Comparison of ENCODE assay signal across 8 cellular contexts in the genomic region with DNA sequence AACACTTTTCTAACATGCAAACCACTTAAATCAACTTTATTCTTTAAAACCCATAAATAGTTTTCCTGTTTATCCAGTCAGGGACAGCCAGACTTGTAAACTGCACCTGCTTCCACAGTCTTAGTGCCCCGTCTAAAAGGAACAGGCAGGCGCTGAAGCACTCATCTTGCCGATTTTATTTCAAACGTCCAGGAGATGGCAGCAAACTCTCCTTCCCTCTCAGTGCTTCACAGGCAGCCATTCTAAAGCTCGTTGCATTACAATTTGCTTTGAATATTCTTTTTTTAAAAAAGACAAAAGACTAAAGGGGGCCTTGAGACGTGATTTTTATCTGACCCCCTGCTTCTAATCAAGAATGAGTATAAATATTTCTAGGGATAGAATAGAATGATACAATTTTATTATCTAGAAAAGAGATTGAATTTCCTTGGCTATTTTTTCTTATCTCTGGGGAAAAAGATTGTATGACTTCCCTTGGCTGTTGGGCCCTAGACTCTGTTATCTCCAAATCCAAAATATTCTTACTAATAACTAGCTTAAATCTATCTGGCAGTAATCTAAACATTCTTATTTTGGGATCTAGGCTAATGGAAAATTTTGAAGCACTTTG.
DNase-seq lines count a peak whose midpoint lies in the region; ATAC-seq and TF ChIP-seq lines count a peak whose summit lies in the region.

No MANE protein-coding gene starts in this region.

- no peaks in the 10 kb centered on the region for H3K36me3 Mint-ChIP-seq in memory B cell
- H3K36me3 Mint-ChIP-seq in stimulated activated effector memory CD8-positive, alpha-beta T cell treated with anti-CD3 and anti-CD28 coated beads, Interleukin-12 subunit alpha, Interleukin-12 subunit beta, amount 100 ng/mL, for 72 hours = no peaks in the 10 kb centered on the region

- DNase-seq in NCI-H2171 treated with DMSO at 0.1 percent for 48 hours (lab: John Stamatoyannopoulos, UW) (peak; percentile 33), dedifferentiated amniotic fluid mesenchymal stem cell (ENCODE audit: extremely low spot score) (peak; percentile 85), memory B cell (ENCODE audit: low spot score in 2 of 2) (peak; percentile 31 to 50)
- DNase-seq in stimulated activated effector memory CD8-positive, alpha-beta T cell treated with anti-CD3 and anti-CD28 coated beads, Interleukin-12 subunit alpha, Interleukin-12 subunit beta, amount 100 ng/mL, for 72 hours (ENCODE audit: low spot score in 2 of 2) = peak in 1 of 2 donors; percentile 16

- H3K27ac Mint-ChIP-seq in memory B cell = no peak overlapping the region
- no peak overlapping the region for H3K27ac Mint-ChIP-seq in stimulated activated effector memory CD8-positive, alpha-beta T cell treated with anti-CD3 and anti-CD28 coated beads, Interleukin-12 subunit alpha, Interleukin-12 subunit beta, amount 100 ng/mL, for 72 hours

- H3K9me3 Mint-ChIP-seq in memory B cell = no peaks in the 10 kb centered on the region
- H3K9me3 Mint-ChIP-seq in stimulated activated effector memory CD8-positive, alpha-beta T cell treated with anti-CD3 and anti-CD28 coated beads, Interleukin-12 subunit alpha, Interleukin-12 subunit beta, amount 100 ng/mL, for 72 hours = no peaks in the 10 kb centered on the region

- peak; percentile 80 for TF ChIP-seq CTCF in C4-2B (conservative IDR thresholded peaks at IDR 0.05)
- TF ChIP-seq CTCF in VCaP (conservative IDR thresholded peaks at IDR 0.05) = peak; percentile 88

- no peaks in the 10 kb centered on the region for H3K27me3 Mint-ChIP-seq in memory B cell

- H3K4me1 Mint-ChIP-seq in memory B cell = peaks cover 5% of the 10 kb centered on the region
- H3K4me1 Mint-ChIP-seq in stimulated activated effector memory CD8-positive, alpha-beta T cell treated with anti-CD3 and anti-CD28 coated beads, Interleukin-12 subunit alpha, Interleukin-12 subunit beta, amount 100 ng/mL, for 72 hours = no peaks in the 10 kb centered on the region

- H3K27ac ChIP-seq in C4-2B (no peak overlapping the region), VCaP (no peak overlapping the region)

- peak; percentile 88 for ATAC-seq in GM18909 (IDR thresholded peaks at IDR 0.05; ENCODE audit: poor library complexity, unreplicated experiment)
- peak; percentile 84 for ATAC-seq in HG03097 (IDR thresholded peaks at IDR 0.05; ENCODE audit: low FRiP score, unreplicated experiment)
- ATAC-seq in memory B cell (ENCODE audit: low read depth) = peak; percentile 96
- peak; percentile 87 for ATAC-seq in stimulated activated effector memory CD8-positive, alpha-beta T cell treated with anti-CD3 and anti-CD28 coated beads, Interleukin-12 subunit alpha, Interleukin-12 subunit beta, amount 100 ng/mL, for 72 hours

- no peak overlapping the region for H3K4me3 Mint-ChIP-seq in memory B cell
- no peak overlapping the region for H3K4me3 Mint-ChIP-seq in stimulated activated effector memory CD8-positive, alpha-beta T cell treated with anti-CD3 and anti-CD28 coated beads, Interleukin-12 subunit alpha, Interleukin-12 subunit beta, amount 100 ng/mL, for 72 hours
